Comparison of ENCODE assay signal across 9 cellular contexts in genomic region chr5:138461343-138462125, GRCh38. TPM values are rescaled to one million over a fixed set of nuclear protein-coding genes. Genes with fewer than 3 reads are reported as not detected.
DNase-seq lines count a peak whose midpoint lies in the region; ATAC-seq lines count a peak whose summit lies in the region.
"Had no signal": no experiment of that assay in that cellular context is flagged by ENCODE, and none has a peak within 500 bp of the region (broad histone marks: within the 10 kb centered on the region; RNA-seq: fewer than 3 reads in every experiment).

No MANE protein-coding gene starts in this region.

- in situ Hi-C loops in SK-MEL-5 (cut with HindIII; ENCODE audit: low pct_unique_long_range_greater_than_20kb, low sequenced_read_pairs): no loop called here

- no peak for ATAC-seq in HG02981 (IDR thresholded peaks at IDR 0.05; ENCODE audit: unreplicated experiment)

- DNase-seq in GM04504 (ENCODE audit: low read depth): peak; percentile 69
- peak; percentile 72 for DNase-seq in SK-MEL-5 (ENCODE audit: low read depth, low spot score)
- peak; percentile 70 for DNase-seq in fibroblast of gingiva (ENCODE audit: low read depth)
- peak; percentile 81 for DNase-seq in posterior vena cava (ENCODE audit: low spot score)
- DNase-seq in NCI-H2171 (lab: John Stamatoyannopoulos, UW): no peak
- DNase-seq in NOMO-1 treated with DMSO at 0.1 percent for 48 hours (lab: John Stamatoyannopoulos, UW; ENCODE audit: unreplicated experiment): no peak
- no peak for DNase-seq in Kasumi-1 (lab: John Stamatoyannopoulos, UW)
- DNase-seq: stimulated activated CD4-positive, alpha-beta T cell treated with anti-CD3 and anti-CD28 coated beads, Interleukin-12 subunit alpha, Interleukin-12 subunit beta, amount 100 ng/mL, for 4 hours had no signal

- intact Hi-C loops in posterior vena cava (cut with DNase I): no loop called here

RNA-seq across cellular contexts. Expression of gene EGR1, which starts 3.7 kb away (rescaled TPM):
- 1.9 and 2.8 TPM in 2 replicates for total RNA-seq in SK-MEL-5 (2014; rRNA removed; shearing (Covaris generic))
- 31.0 and 37.0 TPM in 2 replicates for polyA plus RNA-seq in SK-MEL-5 (2015; cell fraction: cytosol; rRNA removed)
- 22.4 and 24.0 TPM in 2 replicates for polyA plus RNA-seq in SK-MEL-5 (2015; cell fraction: nucleus; rRNA removed)
- 100 to 1,000 TPM; 115 to 412 TPM for total RNA-seq in posterior vena cava

RNA-seq across cellular contexts. Expression of gene REEP2, which starts 22.7 kb away (rescaled TPM):
- 0.32 and 2.7 TPM in 2 replicates for total RNA-seq in SK-MEL-5 (2014; rRNA removed; shearing (Covaris generic))
- 0.91 and 1.2 TPM in 2 replicates for polyA plus RNA-seq in SK-MEL-5 (2015; cell fraction: cytosol; rRNA removed)
- 0.36 and 2.0 TPM in 2 replicates for polyA plus RNA-seq in SK-MEL-5 (2015; cell fraction: nucleus; rRNA removed)
- total RNA-seq in posterior vena cava: 10 to 100 TPM; 12.5 to 13.0 TPM

Comparison
In these comparisons a context has a peak if more than half of its experiments do, and no peak if none do; other contexts are left out.
1. DNase-seq: peak in GM04504 (single experiment), SK-MEL-5 (single experiment), fibroblast of gingiva (single experiment) and posterior vena cava (single experiment); none in NCI-H2171 (single experiment), NOMO-1 treated with DMSO at 0.1 percent for 48 hours (single experiment) and Kasumi-1 (0 of 2).
2. RNA of gene EGR1, which starts 3.7 kb away (total RNA-seq): 115 to 412 TPM in posterior vena cava; 1.9 to 2.8 TPM in SK-MEL-5; every median in the first group is over 10 times any median in the second.